In genomic region chrX:119374736-119375135, GRCh38 we compare ENCODE assay signal across 22 cellular contexts. TPM values are rescaled to one million over a fixed set of nuclear protein-coding genes. Genes with fewer than 3 reads are reported as not detected.
DNase-seq lines count a peak whose midpoint lies in the region; FAIRE-seq and TF ChIP-seq lines count a peak whose summit lies in the region.
"Had no signal": no experiment of that assay in that cellular context is flagged by ENCODE, and none has a peak within 500 bp of the region (broad histone marks: within the 10 kb centered on the region; RNA-seq: fewer than 3 reads in every experiment).

No MANE protein-coding gene starts in this region.

- DNase-seq in AG20443 (ENCODE audit: low spot score) (peak; percentile 49), astrocyte (ENCODE audit: low read depth) (peak; percentile 53), iris pigment epithelial cell (ENCODE audit: low read depth) (peak; percentile 26), suprapubic skin (ENCODE audit: low spot score in 2 of 2) (no peak), SIG-M5 treated with dmso at 0.1 percent for 504 hours (lab: John Stamatoyannopoulos, UW; ENCODE audit: unreplicated experiment) (no peak), SJCRH30 (no peak)
- no peak for DNase-seq in stimulated activated CD4-positive, alpha-beta T cell treated with anti-CD3 and anti-CD28 coated beads, Interleukin-4, amount 100 ng/mL, for 24 hours
- DNase-seq: activated CD4-positive, alpha-beta memory T cell treated with anti-CD3 and anti-CD28 coated beads, Interleukin-2, amount 10 ng/mL, durations not matched to agents 7 days and 5 days; activated naive CD8-positive, alpha-beta T cell treated with anti-CD3 and anti-CD28 coated beads, Interleukin-2, amount 50 U/mL, for 24 hours; activated T-cell treated with anti-CD3 and anti-CD28 coated beads, Interleukin-2, amount 50 U/mL, for 48 hours; Caco-2; endodermal cell; GDM1; kidney; NCI-H2107; NCI-H748 treated with DMSO at 0.1 percent for 48 hours; stimulated activated CD4-positive, alpha-beta T cell treated with anti-CD3 and anti-CD28 coated beads, Interleukin-15, amount 100 ng/mL, for 24 hours had no signal

- H3K4me3 Mint-ChIP-seq in astrocyte (ENCODE audit: unreplicated experiment) = no peak overlapping the region
- H3K4me3 Mint-ChIP-seq: activated CD4-positive, alpha-beta memory T cell treated with anti-CD3 and anti-CD28 coated beads, Interleukin-2, amount 10 ng/mL, durations not matched to agents 7 days and 5 days; activated naive CD8-positive, alpha-beta T cell treated with anti-CD3 and anti-CD28 coated beads, Interleukin-2, amount 50 U/mL, for 24 hours; central memory CD8-positive, alpha-beta T cell; endodermal cell; neural crest cell had no signal

- H3K4me3 ChIP-seq in HUES48 (ENCODE audit: low read depth, low read length) (no peak overlapping the region), astrocyte (ENCODE audit: insufficient read depth, low read depth, low read length) (no peak overlapping the region), suprapubic skin (no peak overlapping the region), SJCRH30 (no peak overlapping the region)

- TF ChIP-seq CTCF in astrocyte (IDR thresholded peaks at IDR 0.05; ENCODE audit: insufficient read depth, low read depth, low read length) (no peak), suprapubic skin (IDR thresholded peaks at IDR 0.05) (no peak)

- H3K27me3 ChIP-seq in HUES48 (ENCODE audit: control insufficient read depth, insufficient read depth, low read length) (no peaks in the 10 kb centered on the region), astrocyte (ENCODE audit: insufficient read depth, low read length) (no peaks in the 10 kb centered on the region), suprapubic skin (no peaks in the 10 kb centered on the region), SJCRH30 (peaks cover 1% of the 10 kb centered on the region; the same call in 1 of the 2 replicates)

- H3K27ac ChIP-seq in HUES48 (ENCODE audit: low read depth, low read length) = peak overlapping the region; percentile 23
- H3K27ac ChIP-seq in astrocyte (ENCODE audit: low read depth, low read length) = no peak overlapping the region
- no peak overlapping the region for H3K27ac ChIP-seq in suprapubic skin
- H3K27ac ChIP-seq in SJCRH30 = no peak overlapping the region
- H3K27ac ChIP-seq: VCaP had no signal

- no peaks in the 10 kb centered on the region for H3K36me3 ChIP-seq in HUES48 (ENCODE audit: control insufficient read depth, insufficient read depth, low read length)
- no peaks in the 10 kb centered on the region for H3K36me3 ChIP-seq in astrocyte (ENCODE audit: insufficient read depth, low read length)
- H3K36me3 ChIP-seq in suprapubic skin = no peaks in the 10 kb centered on the region
- H3K36me3 ChIP-seq in SJCRH30 = no peaks in the 10 kb centered on the region

- no peak overlapping the region for H3K9ac ChIP-seq in HUES48 (ENCODE audit: low read depth, low read length)
- H3K9ac ChIP-seq in astrocyte (ENCODE audit: low read length) = no peak overlapping the region

- no peaks in the 10 kb centered on the region for H4K20me1 ChIP-seq in astrocyte (ENCODE audit: insufficient read depth, low read length)

- no peaks in the 10 kb centered on the region for H3K27me3 Mint-ChIP-seq in astrocyte (ENCODE audit: low read depth, unreplicated experiment)
- H3K27me3 Mint-ChIP-seq: activated CD4-positive, alpha-beta memory T cell treated with anti-CD3 and anti-CD28 coated beads, Interleukin-2, amount 10 ng/mL, durations not matched to agents 7 days and 5 days; activated naive CD8-positive, alpha-beta T cell treated with anti-CD3 and anti-CD28 coated beads, Interleukin-2, amount 50 U/mL, for 24 hours had no signal

- H3K36me3 Mint-ChIP-seq in astrocyte (ENCODE audit: low read depth, unreplicated experiment) = no peaks in the 10 kb centered on the region

- peaks cover 17% of the 10 kb centered on the region for H3K4me1 Mint-ChIP-seq in astrocyte (ENCODE audit: low read depth, unreplicated experiment)
- H3K4me1 Mint-ChIP-seq: activated CD4-positive, alpha-beta memory T cell treated with anti-CD3 and anti-CD28 coated beads, Interleukin-2, amount 10 ng/mL, durations not matched to agents 7 days and 5 days; activated naive CD8-positive, alpha-beta T cell treated with anti-CD3 and anti-CD28 coated beads, Interleukin-2, amount 50 U/mL, for 24 hours; central memory CD8-positive, alpha-beta T cell; endodermal cell had no signal

- H3K79me2 ChIP-seq in astrocyte (ENCODE audit: insufficient read depth, low read length) = no peaks in the 10 kb centered on the region

- H3K27ac Mint-ChIP-seq in astrocyte (ENCODE audit: unreplicated experiment) = peak overlapping the region; percentile 8
- H3K27ac Mint-ChIP-seq: activated CD4-positive, alpha-beta memory T cell treated with anti-CD3 and anti-CD28 coated beads, Interleukin-2, amount 10 ng/mL, durations not matched to agents 7 days and 5 days; activated naive CD8-positive, alpha-beta T cell treated with anti-CD3 and anti-CD28 coated beads, Interleukin-2, amount 50 U/mL, for 24 hours; endodermal cell had no signal

- H3K9me3 ChIP-seq in HUES48 (ENCODE audit: control insufficient read depth, insufficient read depth, low read length) = peaks cover 29% of the 10 kb centered on the region
- no peaks in the 10 kb centered on the region for H3K9me3 ChIP-seq in astrocyte (ENCODE audit: insufficient read depth, low read depth, low read length)
- H3K9me3 ChIP-seq in suprapubic skin = no peaks in the 10 kb centered on the region
- H3K9me3 ChIP-seq in SJCRH30 (replicated peaks) = no peaks in the 10 kb centered on the region
- H3K9me3 ChIP-seq: Caco-2 had no signal

- 54% methylated on average over 2 of the region's 2 CpGs for WGBS in suprapubic skin

- no peaks in the 10 kb centered on the region for H3K4me1 ChIP-seq in HUES48 (ENCODE audit: control insufficient read depth, insufficient read depth, low read length)
- peaks cover 5% of the 10 kb centered on the region for H3K4me1 ChIP-seq in astrocyte (ENCODE audit: insufficient read depth, low read length)
- no peaks in the 10 kb centered on the region for H3K4me1 ChIP-seq in suprapubic skin
- no peaks in the 10 kb centered on the region for H3K4me1 ChIP-seq in SJCRH30
- H3K4me1 ChIP-seq: Caco-2 had no signal

- peak; percentile 95 for FAIRE-seq in astrocyte (lab: Jason Lieb, UNC)
- FAIRE-seq: H1, kidney had no signal

- TF ChIP-seq EP300 in suprapubic skin (IDR thresholded peaks at IDR 0.05) = no peak

- peaks cover 2% of the 10 kb centered on the region for H3K9me3 Mint-ChIP-seq in astrocyte (ENCODE audit: unreplicated experiment)
- H3K9me3 Mint-ChIP-seq: activated CD4-positive, alpha-beta memory T cell treated with anti-CD3 and anti-CD28 coated beads, Interleukin-2, amount 10 ng/mL, durations not matched to agents 7 days and 5 days; activated naive CD8-positive, alpha-beta T cell treated with anti-CD3 and anti-CD28 coated beads, Interleukin-2, amount 50 U/mL, for 24 hours; central memory CD8-positive, alpha-beta T cell had no signal

- peak overlapping the region; percentile 21 for H2AFZ ChIP-seq in astrocyte (ENCODE audit: low read depth, low read length)

- peak overlapping the region; percentile 59 for H3K4me2 ChIP-seq in astrocyte (ENCODE audit: low read length)

- TF ChIP-seq POLR2A in suprapubic skin (IDR thresholded peaks at IDR 0.05) = no peak

RNA-seq across cellular contexts. Expression of gene SLC25A43, which starts 24.4 kb away (rescaled TPM):
- total RNA-seq in astrocyte (11.6 and 13.3 TPM in 2 replicates), suprapubic skin (10 to 100 TPM; 17.9 to 33.0 (median 29.9) TPM)
- not detected in 2 replicates for total RNA-seq in SJCRH30 (2014; rRNA removed; shearing (Covaris generic))

Comparison
In these comparisons a context has a peak if more than half of its experiments do, and no peak if none do; other contexts are left out.
1. DNase-seq: peak in AG20443 (single experiment), astrocyte (single experiment) and iris pigment epithelial cell (single experiment); none in suprapubic skin (0 of 2), stimulated activated CD4-positive, alpha-beta T cell treated with anti-CD3 and anti-CD28 coated beads, Interleukin-4, amount 100 ng/mL, for 24 hours (single experiment), SIG-M5 treated with dmso at 0.1 percent for 504 hours (single experiment) and SJCRH30 (0 of 2).
2. RNA of gene SLC25A43, which starts 24.4 kb away (total RNA-seq): 17.9 to 33.0 TPM in suprapubic skin and 11.6 to 13.3 TPM in astrocyte; not detected in SJCRH30; every median in the first group is over 10 times any median in the second.